In the genomic region with DNA sequence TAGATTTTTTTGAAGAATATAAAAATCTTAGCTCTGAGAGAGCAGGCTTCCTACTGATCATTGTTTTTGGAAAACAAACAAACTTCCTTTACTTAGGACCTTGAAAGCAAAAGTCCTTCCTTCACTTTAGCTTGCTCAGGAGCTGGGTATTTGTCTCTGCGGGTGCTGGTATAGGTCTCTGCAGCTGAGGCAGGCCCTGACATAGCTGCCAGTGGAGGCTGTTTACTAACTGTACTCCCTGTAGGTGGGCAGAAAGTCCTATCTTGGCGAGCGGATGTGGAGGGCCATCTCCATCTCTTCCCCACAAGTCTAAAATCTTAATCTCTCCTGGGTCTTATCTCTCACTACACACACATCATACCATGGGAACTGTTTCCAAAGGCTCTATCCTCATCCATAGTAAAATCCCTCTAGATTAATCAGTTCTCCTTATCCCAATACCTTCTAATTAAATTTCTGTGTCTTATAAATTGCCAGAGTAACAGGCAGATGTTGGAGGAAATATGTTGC, we compare ENCODE assay signal across 17 cellular contexts. TPM values are rescaled to one million over a fixed set of nuclear protein-coding genes. Genes with fewer than 3 reads are reported as not detected.
DNase-seq lines count a peak whose midpoint lies in the region; ATAC-seq and TF ChIP-seq lines count a peak whose summit lies in the region.
"Had no signal": no experiment of that assay in that cellular context is flagged by ENCODE, and none has a peak within 500 bp of the region (broad histone marks: within the 10 kb centered on the region; RNA-seq: fewer than 3 reads in every experiment).

No MANE protein-coding gene starts in this region.

- H3K4me3 ChIP-seq in neural progenitor cell = no peak overlapping the region
- H3K4me3 ChIP-seq in WERI-Rb-1 (ENCODE audit: low read depth, low read length) = no peak overlapping the region
- H3K4me3 ChIP-seq: coronary artery, gastrocnemius medialis, skin epidermis, upper lobe of right lung had no signal

- H3K9me3 Mint-ChIP-seq in activated CD8-positive, alpha-beta memory T cell treated with anti-CD3 and anti-CD28 coated beads, Interleukin-2, amount 10 ng/mL, durations not matched to agents 7 days and 5 days (ENCODE audit: low read depth) = no peaks in the 10 kb centered on the region
- peaks cover 7 to 12% of the 10 kb centered on the region in 2 donors for H3K9me3 Mint-ChIP-seq in activated naive CD4-positive, alpha-beta T cell treated with anti-CD3 and anti-CD28 coated beads, Interleukin-2, amount 50 U/mL, for 72 hours
- H3K9me3 Mint-ChIP-seq in neural progenitor cell = no peaks in the 10 kb centered on the region

- H3K36me3 ChIP-seq in neural progenitor cell (no peaks in the 10 kb centered on the region), WERI-Rb-1 (no peaks in the 10 kb centered on the region)
- H3K36me3 ChIP-seq: gastrocnemius medialis, upper lobe of right lung had no signal

- H3K4me2 ChIP-seq in neural progenitor cell = no peak overlapping the region

- no peaks in the 10 kb centered on the region for H3K79me2 ChIP-seq in neural progenitor cell (ENCODE audit: low read depth)

- H3K9me3 ChIP-seq in neural progenitor cell (ENCODE audit: low read depth) = no peaks in the 10 kb centered on the region
- no peaks in the 10 kb centered on the region for H3K9me3 ChIP-seq in WERI-Rb-1 (ENCODE audit: severe bottlenecking)
- H3K9me3 ChIP-seq: gastrocnemius medialis, upper lobe of right lung had no signal

- H3K4me1 ChIP-seq in neural progenitor cell = no peaks in the 10 kb centered on the region
- H3K4me1 ChIP-seq: upper lobe of right lung had no signal

- no peak overlapping the region for H3K9ac ChIP-seq in neural progenitor cell

- peak; percentile 60 for DNase-seq in activated CD8-positive, alpha-beta memory T cell treated with anti-CD3 and anti-CD28 coated beads, Interleukin-2, amount 10 ng/mL, durations not matched to agents 7 days and 5 days
- DNase-seq in activated CD8-positive, alpha-beta memory T cell treated with anti-CD3 and anti-CD28 coated beads for 24 hours = no peak
- DNase-seq in activated naive CD4-positive, alpha-beta T cell treated with anti-CD3 and anti-CD28 coated beads, Interleukin-2, amount 50 U/mL, for 72 hours (ENCODE audit: low spot score in 2 of 2) = peak in 1 of 2 donors; percentile 11
- DNase-seq in neural progenitor cell (ENCODE audit: low spot score) = no peak
- no peak for DNase-seq in WERI-Rb-1
- DNase-seq: EL, gastrocnemius medialis, NCI-H1436, NCI-H226, posterior cingulate gyrus, Right ventricle myocardium superior, upper lobe of right lung had no signal

- no peaks in the 10 kb centered on the region for H3K27me3 Mint-ChIP-seq in activated CD8-positive, alpha-beta memory T cell treated with anti-CD3 and anti-CD28 coated beads, Interleukin-2, amount 10 ng/mL, durations not matched to agents 7 days and 5 days
- H3K27me3 Mint-ChIP-seq in neural progenitor cell (ENCODE audit: insufficient read depth, low read depth) = no peaks in the 10 kb centered on the region

- peaks cover 59% of the 10 kb centered on the region for H3K4me1 Mint-ChIP-seq in activated CD8-positive, alpha-beta memory T cell treated with anti-CD3 and anti-CD28 coated beads, Interleukin-2, amount 10 ng/mL, durations not matched to agents 7 days and 5 days
- no peaks in the 10 kb centered on the region for H3K4me1 Mint-ChIP-seq in neural progenitor cell

- no peaks in the 10 kb centered on the region for H4K20me1 ChIP-seq in neural progenitor cell (ENCODE audit: low read depth)

- H3K27me3 ChIP-seq in neural progenitor cell = no peaks in the 10 kb centered on the region
- H3K27me3 ChIP-seq in WERI-Rb-1 (ENCODE audit: insufficient read depth, low read depth, severe bottlenecking) = no peaks in the 10 kb centered on the region
- H3K27me3 ChIP-seq: gastrocnemius medialis, upper lobe of right lung had no signal

- peak overlapping the region; percentile 52 for H2AFZ ChIP-seq in neural progenitor cell (replicated peaks)

- no peaks in the 10 kb centered on the region for H3F3A ChIP-seq in neural progenitor cell (ENCODE audit: low read depth)

- peak; percentile 40 for ATAC-seq in activated CD8-positive, alpha-beta memory T cell treated with anti-CD3 and anti-CD28 coated beads, Interleukin-2, amount 10 ng/mL, durations not matched to agents 7 days and 5 days
- ATAC-seq in HG03378 (IDR thresholded peaks at IDR 0.05; ENCODE audit: unreplicated experiment) = peak; percentile 10
- ATAC-seq in activated naive CD4-positive, alpha-beta T cell treated with anti-CD3 and anti-CD28 coated beads, Interleukin-2, amount 50 U/mL, for 72 hours = peak; percentile 9 to 31
- no peak for ATAC-seq in GM21786 (IDR thresholded peaks at IDR 0.05; ENCODE audit: unreplicated experiment)
- ATAC-seq in HG02884 (IDR thresholded peaks at IDR 0.05; ENCODE audit: unreplicated experiment) = no peak
- ATAC-seq: gastrocnemius medialis, upper lobe of right lung had no signal

- CTCF ChIA-PET in activated CD8-positive, alpha-beta memory T cell treated with anti-CD3 and anti-CD28 coated beads, Interleukin-2, amount 10 ng/mL, durations not matched to agents 7 days and 5 days (lab: Charles Lee) = interaction anchor here (0.7 to 4.6 kb wide), 9 partner anchors 32 to 202 kb away, joined by 3 to 43 read pairs (median 4); partner anchors contain the start of genes FBXO33, GEMIN2 and TRAPPC6B

- peak overlapping the region; percentile 98 for H3K27ac Mint-ChIP-seq in activated CD8-positive, alpha-beta memory T cell treated with anti-CD3 and anti-CD28 coated beads, Interleukin-2, amount 10 ng/mL, durations not matched to agents 7 days and 5 days
- H3K27ac Mint-ChIP-seq in activated naive CD4-positive, alpha-beta T cell treated with anti-CD3 and anti-CD28 coated beads, Interleukin-2, amount 50 U/mL, for 72 hours = peak overlapping the region; percentile 98 to 99
- no peak overlapping the region for H3K27ac Mint-ChIP-seq in neural progenitor cell

- peaks cover 7% of the 10 kb centered on the region for H3K36me3 Mint-ChIP-seq in activated CD8-positive, alpha-beta memory T cell treated with anti-CD3 and anti-CD28 coated beads, Interleukin-2, amount 10 ng/mL, durations not matched to agents 7 days and 5 days
- peaks cover 5 to 19% of the 10 kb centered on the region in 2 donors for H3K36me3 Mint-ChIP-seq in activated naive CD4-positive, alpha-beta T cell treated with anti-CD3 and anti-CD28 coated beads, Interleukin-2, amount 50 U/mL, for 72 hours
- H3K36me3 Mint-ChIP-seq in neural progenitor cell = no peaks in the 10 kb centered on the region

- H3K4me3 Mint-ChIP-seq in activated CD8-positive, alpha-beta memory T cell treated with anti-CD3 and anti-CD28 coated beads, Interleukin-2, amount 10 ng/mL, durations not matched to agents 7 days and 5 days = peak overlapping the region; percentile 3
- no peak overlapping the region for H3K4me3 Mint-ChIP-seq in neural progenitor cell

- H3K27ac ChIP-seq in neural progenitor cell = no peak overlapping the region
- no peak overlapping the region for H3K27ac ChIP-seq in WERI-Rb-1
- H3K27ac ChIP-seq: coronary artery, gastrocnemius medialis, upper lobe of right lung had no signal

- TF ChIP-seq CTCF in neural progenitor cell (IDR thresholded peaks at IDR 0.05) (no peak), WERI-Rb-1 (IDR thresholded peaks at IDR 0.05; ENCODE audit: low read depth, low read length) (no peak)

RNA-seq across cellular contexts. Expression of gene MIA2, which starts 4.1 kb away (rescaled TPM):
- total RNA-seq in activated CD8-positive, alpha-beta memory T cell treated with anti-CD3 and anti-CD28 coated beads, Interleukin-2, amount 10 ng/mL, durations not matched to agents 7 days and 5 days = 10 to 100 TPM; 25.6 to 26.9 TPM
- total RNA-seq in activated naive CD4-positive, alpha-beta T cell treated with anti-CD3 and anti-CD28 coated beads, Interleukin-2, amount 50 U/mL, for 72 hours = 10 to 100 TPM; 17.6 to 19.0 TPM
- 11.2 and 13.0 TPM in 2 replicates for total RNA-seq in neural progenitor cell (ENCODE audit: low replicate concordance)

RNA-seq across cellular contexts. Expression of gene PNN, which starts 54.6 kb away (rescaled TPM):
- total RNA-seq in activated CD8-positive, alpha-beta memory T cell treated with anti-CD3 and anti-CD28 coated beads, Interleukin-2, amount 10 ng/mL, durations not matched to agents 7 days and 5 days = 100 to 1,000 TPM in 1 of 2 experiments, 10 to 100 TPM in 1; 96.2 to 133 TPM
- 100 to 1,000 TPM; 114 to 122 TPM for total RNA-seq in activated naive CD4-positive, alpha-beta T cell treated with anti-CD3 and anti-CD28 coated beads, Interleukin-2, amount 50 U/mL, for 72 hours
- total RNA-seq in neural progenitor cell (ENCODE audit: low replicate concordance) = 82.8 and 110 TPM in 2 replicates

RNA-seq across cellular contexts. Expression of gene TRAPPC6B, which starts 59.5 kb away (rescaled TPM):
- 10 to 100 TPM; 25.0 to 25.6 TPM for total RNA-seq in activated CD8-positive, alpha-beta memory T cell treated with anti-CD3 and anti-CD28 coated beads, Interleukin-2, amount 10 ng/mL, durations not matched to agents 7 days and 5 days
- total RNA-seq in activated naive CD4-positive, alpha-beta T cell treated with anti-CD3 and anti-CD28 coated beads, Interleukin-2, amount 50 U/mL, for 72 hours = 10 to 100 TPM; 21.5 to 29.4 TPM
- 22.3 and 32.5 TPM in 2 replicates for total RNA-seq in neural progenitor cell (ENCODE audit: low replicate concordance)

Comparison
In these comparisons a context has a peak if more than half of its experiments do, and no peak if none do; other contexts are left out.
1. ATAC-seq: peak in activated CD8-positive, alpha-beta memory T cell treated with anti-CD3 and anti-CD28 coated beads, Interleukin-2, amount 10 ng/mL, durations not matched to agents 7 days and 5 days (single experiment), HG03378 (single experiment) and activated naive CD4-positive, alpha-beta T cell treated with anti-CD3 and anti-CD28 coated beads, Interleukin-2, amount 50 U/mL, for 72 hours (2 of 2); none in GM21786 (single experiment) and HG02884 (single experiment).